In the genomic region with DNA sequence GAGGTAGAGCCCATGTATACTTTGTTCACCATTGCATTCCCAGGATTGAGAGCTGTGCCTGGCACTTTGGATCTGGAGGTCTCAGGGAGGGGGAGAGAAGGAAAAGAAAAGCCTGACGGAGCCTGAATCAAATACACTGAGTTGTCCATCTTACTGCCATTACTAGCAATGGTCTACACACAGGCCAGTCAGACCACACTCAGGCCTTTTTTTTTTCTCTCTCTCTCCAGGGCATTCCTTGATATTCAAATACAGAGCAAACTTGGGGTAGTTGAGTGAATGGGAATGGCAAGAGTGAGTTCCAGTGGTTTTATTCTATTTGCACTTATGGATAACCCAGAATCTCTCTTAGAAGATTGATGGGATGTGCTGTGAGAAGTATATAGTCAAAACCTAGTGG, we compare ENCODE assay signal across 29 cellular contexts.
"Had no signal": no experiment of that assay in that cellular context is flagged by ENCODE, and none has a peak within 500 bp of the region (broad histone marks: within the 10 kb centered on the region; RNA-seq: fewer than 3 reads in every experiment).

No MANE protein-coding gene starts in this region.

- H3K9me3 Mint-ChIP-seq: dendritic cell treated with granulocyte-macrophage colony-stimulating factor and Interleukin-4, amounts not matched to agents 40 ng/mL and 50 ng/mL, for 4 days; mesothelial cell of epicardium; naive B cell; neural crest cell; stimulated activated effector memory CD8-positive, alpha-beta T cell treated with anti-CD3 and anti-CD28 coated beads, Interleukin-12 subunit alpha, Interleukin-12 subunit beta, amount 100 ng/mL, for 72 hours had no signal

- H3K9me3 ChIP-seq: colonic mucosa, esophagus squamous epithelium, heart right ventricle, left lung, mucosa of descending colon, psoas muscle, sigmoid colon, stomach, transverse colon, upper lobe of right lung, uterus had no signal

- H3K27ac ChIP-seq: colonic mucosa, esophagus squamous epithelium, heart right ventricle, left lung, psoas muscle, sigmoid colon, stomach, transverse colon, upper lobe of right lung, uterus had no signal

- H3K36me3 Mint-ChIP-seq: mesothelial cell of epicardium; naive B cell; natural killer cell treated with Interleukin-12 subunit alpha and Interleukin-12 subunit beta and Interleukin-15 and Interleukin-18, amount 100 ng/mL, for 72 hours; stimulated activated effector memory CD8-positive, alpha-beta T cell treated with anti-CD3 and anti-CD28 coated beads, Interleukin-12 subunit alpha, Interleukin-12 subunit beta, amount 100 ng/mL, for 72 hours had no signal

- H3K27me3 Mint-ChIP-seq: natural killer cell treated with Interleukin-12 subunit alpha and Interleukin-12 subunit beta and Interleukin-15 and Interleukin-18, amount 100 ng/mL, for 72 hours had no signal

- H3K4me1 ChIP-seq: colonic mucosa, esophagus squamous epithelium, heart right ventricle, left lung, psoas muscle, sigmoid colon, stomach, transverse colon, upper lobe of right lung, uterus had no signal

- H3K36me3 ChIP-seq: colonic mucosa, esophagus squamous epithelium, heart right ventricle, left lung, sigmoid colon, stomach, transverse colon, upper lobe of right lung, uterus had no signal

- H3K27me3 ChIP-seq: colonic mucosa, esophagus squamous epithelium, heart right ventricle, left lung, sigmoid colon, stomach, transverse colon, upper lobe of right lung, uterus had no signal

- ATAC-seq: heart right ventricle; left cardiac atrium; left lung; mucosa of descending colon; natural killer cell treated with Interleukin-12 subunit alpha and Interleukin-12 subunit beta and Interleukin-15 and Interleukin-18, amount 100 ng/mL, for 72 hours; psoas muscle; right cardiac atrium; stimulated activated effector memory CD8-positive, alpha-beta T cell treated with anti-CD3 and anti-CD28 coated beads, Interleukin-12 subunit alpha, Interleukin-12 subunit beta, amount 100 ng/mL, for 72 hours; upper lobe of right lung had no signal

- H3K27ac Mint-ChIP-seq: dendritic cell treated with granulocyte-macrophage colony-stimulating factor and Interleukin-4, amounts not matched to agents 40 ng/mL and 50 ng/mL, for 4 days; mesothelial cell of epicardium; naive B cell; natural killer cell treated with Interleukin-12 subunit alpha and Interleukin-12 subunit beta and Interleukin-15 and Interleukin-18, amount 100 ng/mL, for 72 hours; stimulated activated effector memory CD8-positive, alpha-beta T cell treated with anti-CD3 and anti-CD28 coated beads, Interleukin-12 subunit alpha, Interleukin-12 subunit beta, amount 100 ng/mL, for 72 hours had no signal

- H3K4me1 Mint-ChIP-seq: naive B cell; neural crest cell; stimulated activated effector memory CD8-positive, alpha-beta T cell treated with anti-CD3 and anti-CD28 coated beads, Interleukin-12 subunit alpha, Interleukin-12 subunit beta, amount 100 ng/mL, for 72 hours had no signal

- H3K4me3 ChIP-seq: colonic mucosa, esophagus squamous epithelium, heart right ventricle, left lung, mucosa of descending colon, psoas muscle, sigmoid colon, stomach, transverse colon, upper lobe of right lung, uterus had no signal

- DNase-seq: colonic mucosa; effector memory CD4-positive, alpha-beta T cell; erythroblast; esophagus squamous epithelium; foreskin melanocyte; glutamatergic neuron; heart right ventricle; hippocampal formation; left cardiac atrium; left lung; mesenchymal stem cell; mucosa of descending colon; naive B cell; posterior cingulate gyrus; psoas muscle; right cardiac atrium; sigmoid colon; stimulated activated CD4-positive, alpha-beta T cell treated with anti-CD3 and anti-CD28 coated beads, Interleukin-2, amount 100 ng/mL, for 24 hours; stimulated activated CD4-positive, alpha-beta T cell treated with anti-CD3 and anti-CD28 coated beads, Interleukin-4, amount 100 ng/mL, for 24 hours; stimulated activated naive CD4-positive, alpha-beta T cell treated with Interleukin-2 at 50 U/mL for 16 hours; stomach; transverse colon; upper lobe of right lung; uterus had no signal

- H3K4me3 Mint-ChIP-seq: dendritic cell treated with granulocyte-macrophage colony-stimulating factor and Interleukin-4, amounts not matched to agents 40 ng/mL and 50 ng/mL, for 4 days; mesothelial cell of epicardium; naive B cell; natural killer cell treated with Interleukin-12 subunit alpha and Interleukin-12 subunit beta and Interleukin-15 and Interleukin-18, amount 100 ng/mL, for 72 hours; neural crest cell; stimulated activated effector memory CD8-positive, alpha-beta T cell treated with anti-CD3 and anti-CD28 coated beads, Interleukin-12 subunit alpha, Interleukin-12 subunit beta, amount 100 ng/mL, for 72 hours had no signal
